Comparison of ENCODE assay signal across 8 cellular contexts in genomic region chr11:34916014-34916809, GRCh38. TPM values are rescaled to one million over a fixed set of nuclear protein-coding genes. Genes with fewer than 3 reads are reported as not detected.
DNase-seq lines count a peak whose midpoint lies in the region; ATAC-seq and TF ChIP-seq lines count a peak whose summit lies in the region.

TSS of gene APIP (minus strand) at chr11:34916379. CDS start at chr11:34916284, 95 bp downstream.
TSS of gene PDHX (plus strand) at chr11:34916618. CDS start at chr11:34916656, 38 bp downstream.

- H3K27me3 Mint-ChIP-seq in T-helper 17 cell (no peaks in the 10 kb centered on the region), progenitor cell of endocrine pancreas (no peaks in the 10 kb centered on the region)

- no peaks in the 10 kb centered on the region for H3K36me3 ChIP-seq in left ventricle myocardium inferior
- H3K36me3 ChIP-seq in upper lobe of right lung: peaks cover 5% of the 10 kb centered on the region

- peaks cover 6% of the 10 kb centered on the region for H3K9me3 Mint-ChIP-seq in progenitor cell of endocrine pancreas (ENCODE audit: low read depth)

- peak within 1 kb of the TSS; percentile 91 for H3K4me3 ChIP-seq in left ventricle myocardium inferior
- H3K4me3 ChIP-seq in upper lobe of right lung: peak within 1 kb of the TSS; percentile 78

- TF ChIP-seq CTCF in left ventricle myocardium inferior (IDR thresholded peaks at IDR 0.05; ENCODE audit: borderline replicate concordance) (no peak), progenitor cell of endocrine pancreas (IDR thresholded peaks at IDR 0.05; ENCODE audit: unreplicated experiment) (no peak), upper lobe of right lung (IDR thresholded peaks at IDR 0.05) (no peak)

- H3K27ac ChIP-seq in left ventricle myocardium inferior (replicated peaks): peak within 1 kb of the TSS; percentile 98
- H3K27ac ChIP-seq in upper lobe of right lung: peak within 1 kb of the TSS; percentile 92

- H3K27me3 ChIP-seq in left ventricle myocardium inferior (ENCODE audit: low read depth) (no peaks in the 10 kb centered on the region), upper lobe of right lung (no peaks in the 10 kb centered on the region)

- H3K9me3 ChIP-seq in T-helper 17 cell (ENCODE audit: control insufficient read depth, low read length, poor library complexity, severe bottlenecking) (no peaks in the 10 kb centered on the region), left ventricle myocardium inferior (replicated peaks) (no peaks in the 10 kb centered on the region), upper lobe of right lung (no peaks in the 10 kb centered on the region)

- intact Hi-C loops in left ventricle myocardium inferior (cut with micrococcal nuclease): no loop called here
- intact Hi-C loops in upper lobe of right lung (cut with DNase I): no loop called here

- ATAC-seq in GM18502 (IDR thresholded peaks at IDR 0.05; ENCODE audit: poor library complexity, unreplicated experiment) (peak; percentile 91), HG02943 (IDR thresholded peaks at IDR 0.05; ENCODE audit: low read depth, unreplicated experiment) (peak; percentile 95), T-helper 17 cell (peak; percentile 91), upper lobe of right lung (peak; percentile 96)

- peak within 1 kb of the TSS; percentile 96 for H3K27ac Mint-ChIP-seq in T-helper 17 cell
- H3K27ac Mint-ChIP-seq in progenitor cell of endocrine pancreas: peak within 1 kb of the TSS; percentile 99

- H3K36me3 Mint-ChIP-seq in T-helper 17 cell (ENCODE audit: low read depth) (peaks cover 7% of the 10 kb centered on the region), progenitor cell of endocrine pancreas (ENCODE audit: insufficient read depth) (peaks cover 16% of the 10 kb centered on the region)

- H3K4me1 ChIP-seq in left ventricle myocardium inferior (peaks cover 51% of the 10 kb centered on the region), upper lobe of right lung (peaks cover 30% of the 10 kb centered on the region)

- DNase-seq in NCI-H187 (lab: John Stamatoyannopoulos, UW) (peak; percentile 98 to 99), T-helper 17 cell (peak; percentile 84 to 98 (median 91)), amygdala (lab: John Stamatoyannopoulos, UW) (peak; percentile 43 to 98 (median 93)), left ventricle myocardium inferior (peak; percentile 98), progenitor cell of endocrine pancreas (ENCODE audit: low spot score, unreplicated experiment) (peak; percentile 99), upper lobe of right lung (peak; percentile 100)

- H3K4me3 Mint-ChIP-seq in T-helper 17 cell (peak within 1 kb of the TSS; percentile 96), progenitor cell of endocrine pancreas (ENCODE audit: low read depth) (peak within 1 kb of the TSS; percentile 99)

- H3K4me1 Mint-ChIP-seq in T-helper 17 cell (peaks cover 42% of the 10 kb centered on the region), progenitor cell of endocrine pancreas (ENCODE audit: low read depth) (peaks cover 21% of the 10 kb centered on the region)

RNA-seq across cellular contexts. Expression of gene APIP, which starts in this region (rescaled TPM):
- 1 to 10 TPM; 6.4 to 8.4 TPM for total RNA-seq in T-helper 17 cell
- 24.3 TPM for total RNA-seq in left ventricle myocardium inferior
- total RNA-seq in progenitor cell of endocrine pancreas: 23.5 and 24.7 TPM in 2 replicates
- 26.5 TPM for total RNA-seq in upper lobe of right lung

RNA-seq across cellular contexts. Expression of gene PDHX, which starts in this region (rescaled TPM):
- total RNA-seq in T-helper 17 cell: 10 to 100 TPM; 16.0 to 20.8 TPM
- total RNA-seq in left ventricle myocardium inferior: 157 TPM
- 39.9 and 42.4 TPM in 2 replicates for total RNA-seq in progenitor cell of endocrine pancreas
- total RNA-seq in upper lobe of right lung: 40.8 TPM

Comparison
In these comparisons a context has a peak if more than half of its experiments do, and no peak if none do; other contexts are left out.
1. Peak in every context shown above with its lines: DNase-seq, ATAC-seq, H3K4me3 ChIP-seq and H3K27ac ChIP-seq.